In genomic region chr1:94522304-94522703, GRCh38 we compare ENCODE assay signal across 8 cellular contexts. TPM values are rescaled to one million over a fixed set of nuclear protein-coding genes. Genes with fewer than 3 reads are reported as not detected.
DNase-seq lines count a peak whose midpoint lies in the region; ATAC-seq and TF ChIP-seq lines count a peak whose summit lies in the region.

No MANE protein-coding gene starts in this region.

- no peaks in the 10 kb centered on the region for H3K36me3 ChIP-seq in left lung

- intact Hi-C loops in CD14-positive monocyte (cut with micrococcal nuclease) (loop anchor here (5.0 to 10.0 kb wide), 2 partner anchors 282 to 285 kb away; no protein-coding TSS in a partner anchor), left lung (cut with DNase I) (loop anchor here (5.0 to 10.0 kb wide), 2 partner anchors 280 to 282 kb away; no protein-coding TSS in a partner anchor)

- TF ChIP-seq CTCF in CD14-positive monocyte (IDR thresholded peaks at IDR 0.05) = peak; percentile 34
- peak in 1 of 2 donors; percentile 35 for TF ChIP-seq CTCF in left lung (IDR thresholded peaks at IDR 0.05)

- peak; percentile 75 for ATAC-seq in left lung
- ATAC-seq in HG03196 (IDR thresholded peaks at IDR 0.05; ENCODE audit: unreplicated experiment) = no peak
- ATAC-seq in GM21381 (IDR thresholded peaks at IDR 0.05; ENCODE audit: unreplicated experiment) = no peak
- no peak for ATAC-seq in GM18870 (IDR thresholded peaks at IDR 0.05; ENCODE audit: unreplicated experiment)

- H3K9me3 ChIP-seq in left lung = no peaks in the 10 kb centered on the region

- in situ Hi-C loops in KBM-7 (cut with MboI; ENCODE audit: low pct_unique_long_range_greater_than_20kb, low sequenced_read_pairs) = loop anchor here (10.0 to 25.0 kb wide), 2 partner anchors 282 to 515 kb away; no protein-coding TSS in a partner anchor

- peaks cover 11% of the 10 kb centered on the region for H3K4me1 Mint-ChIP-seq in CD14-positive monocyte

- peaks cover 0 to 2% (median 0%) of the 10 kb centered on the region in 7 donors for H3K9me3 Mint-ChIP-seq in CD14-positive monocyte

- no peaks in the 10 kb centered on the region for H3K27me3 ChIP-seq in left lung

- H3K27ac ChIP-seq in left lung = no peak overlapping the region

- no peak overlapping the region for H3K27ac Mint-ChIP-seq in CD14-positive monocyte

- H3K4me1 ChIP-seq in left lung = no peaks in the 10 kb centered on the region

- peaks cover 12 to 13% of the 10 kb centered on the region in 2 donors for H3K36me3 Mint-ChIP-seq in CD14-positive monocyte

- DNase-seq in CD14-positive monocyte (ENCODE audit: low spot score) (no peak), KBM-7 (peak; percentile 61), amniotic epithelial cell (ENCODE audit: low read depth) (peak; percentile 65), left lung (no peak), T1000 (lab: John Stamatoyannopoulos, UW) (no peak)

- no peak overlapping the region for H3K4me3 ChIP-seq in left lung

- H3K4me3 Mint-ChIP-seq in CD14-positive monocyte = no peak overlapping the region

- H3K27me3 Mint-ChIP-seq in CD14-positive monocyte (ENCODE audit: low read depth in 3 of 3) = peaks cover 0 to 3% (median 1%) of the 10 kb centered on the region in 3 donors

RNA-seq across cellular contexts. Expression of gene F3, which starts 19.3 kb away (rescaled TPM):
- under 1 TPM; 0.29 to 0.77 TPM for polyA plus RNA-seq in CD14-positive monocyte
- 100 to 1,000 TPM in 1 of 2 donors, 10 to 100 TPM in 1; 64.0 to 191 TPM for total RNA-seq in left lung

Comparison
In these comparisons a context has a peak if more than half of its experiments do, and no peak if none do; other contexts are left out.
1. DNase-seq: peak in KBM-7 (single experiment) and amniotic epithelial cell (single experiment); none in CD14-positive monocyte (single experiment), left lung (0 of 2) and T1000 (single experiment).